ENCODE assay signal across 34 cellular contexts in genomic region chr2:220560192-220560591, GRCh38.
"Had no signal": no experiment of that assay in that cellular context is flagged by ENCODE, and none has a peak within 500 bp of the region (broad histone marks: within the 10 kb centered on the region; RNA-seq: fewer than 3 reads in every experiment).

No MANE protein-coding gene starts in this region.

- H3K27ac ChIP-seq: adrenal gland, ascending aorta, body of pancreas, brain microvascular endothelial cell, breast epithelium, cardiac muscle cell had no signal

- FAIRE-seq: astrocyte, bronchial epithelial cell had no signal

- H3K4me3 ChIP-seq: adrenal gland, ascending aorta, body of pancreas, breast epithelium, cardiac muscle cell had no signal

- H3K36me3 ChIP-seq: adrenal gland, ascending aorta, brain microvascular endothelial cell, breast epithelium, cardiac muscle cell had no signal

- H3K4me1 ChIP-seq: adrenal gland, ascending aorta, body of pancreas, breast epithelium had no signal

- H3K27me3 ChIP-seq: adrenal gland, ascending aorta, body of pancreas, brain microvascular endothelial cell, breast epithelium, cardiac muscle cell had no signal

- DNase-seq: activated effector memory CD4-positive, alpha-beta T cell treated with anti-CD3 and anti-CD28 coated beads, Interleukin-2, amount 50 U/mL, for 16 hours; activated effector memory CD4-positive, alpha-beta T cell treated with Interleukin-2 at 50 U/mL for 16 hours; activated gamma-delta T cell; activated gamma-delta T cell treated with Interleukin-2 at 50 U/mL for 16 hours; activated naive CD4-positive, alpha-beta T cell; activated naive CD4-positive, alpha-beta T cell treated with anti-CD3 and anti-CD28 coated beads for 36 hours; activated naive CD4-positive, alpha-beta T cell treated with anti-CD3 and anti-CD28 coated beads, Interleukin-2, amount 10 ng/mL, durations not matched to agents 7 days and 5 days; activated naive CD4-positive, alpha-beta T cell treated with anti-CD3 and anti-CD28 coated beads, Interleukin-2, amount 50 U/mL, for 16 hours; activated naive CD4-positive, alpha-beta T cell treated with Interleukin-2 at 50 U/mL for 16 hours; activated naive CD8-positive, alpha-beta T cell treated with anti-CD3 and anti-CD28 coated beads for 36 hours; activated naive CD8-positive, alpha-beta T cell treated with anti-CD3 and anti-CD28 coated beads, Interleukin-2, amount 10 ng/mL, durations not matched to agents 7 days and 5 days; activated naive CD8-positive, alpha-beta T cell treated with anti-CD3 and anti-CD28 coated beads, Interleukin-2, amount 50 U/mL, for 24 hours; activated T-cell treated with anti-CD3 and anti-CD28 coated beads, Interleukin-2, amount 50 U/mL, for 1 hour; activated T-cell treated with anti-CD3 and anti-CD28 coated beads, Interleukin-2, amount 50 U/mL, for 24 hours; activated T-cell treated with anti-CD3 and anti-CD28 coated beads, Interleukin-2, amount 50 U/mL, for 4 hours; activated T-cell treated with anti-CD3 and anti-CD28 coated beads, Interleukin-2, amount 50 U/mL, for 48 hours; activated T-cell treated with anti-CD3 and anti-CD28 coated beads, Interleukin-2, amount 50 U/mL, for 72 hours; adrenal gland; amniotic stem cell; amygdala; anterior cingulate cortex; aorta; body of pancreas; brain microvascular endothelial cell; caudate nucleus; central memory CD4-positive, alpha-beta T cell; cerebellar nuclear complex had no signal

- ATAC-seq: activated naive CD4-positive, alpha-beta T cell treated with anti-CD3 and anti-CD28 coated beads, Interleukin-2, amount 50 U/mL, for 72 hours; activated naive CD8-positive, alpha-beta T cell treated with anti-CD3 and anti-CD28 coated beads, Interleukin-2, amount 50 U/mL, for 24 hours; activated T-cell treated with anti-CD3 and anti-CD28 coated beads, Interleukin-2, amount 50 U/mL, for 4 hours; activated T-cell treated with anti-CD3 and anti-CD28 coated beads, Interleukin-2, amount 50 U/mL, for 72 hours; activated T-helper 17 cell treated with anti-CD3 and anti-CD28 coated beads, Interleukin-2, amount 50 U/mL, for 72 hours; body of pancreas had no signal

- H3K9me3 ChIP-seq: adrenal gland, ascending aorta, body of pancreas, breast epithelium had no signal
